Comparison of ENCODE assay signal across 24 cellular contexts in the genomic region with DNA sequence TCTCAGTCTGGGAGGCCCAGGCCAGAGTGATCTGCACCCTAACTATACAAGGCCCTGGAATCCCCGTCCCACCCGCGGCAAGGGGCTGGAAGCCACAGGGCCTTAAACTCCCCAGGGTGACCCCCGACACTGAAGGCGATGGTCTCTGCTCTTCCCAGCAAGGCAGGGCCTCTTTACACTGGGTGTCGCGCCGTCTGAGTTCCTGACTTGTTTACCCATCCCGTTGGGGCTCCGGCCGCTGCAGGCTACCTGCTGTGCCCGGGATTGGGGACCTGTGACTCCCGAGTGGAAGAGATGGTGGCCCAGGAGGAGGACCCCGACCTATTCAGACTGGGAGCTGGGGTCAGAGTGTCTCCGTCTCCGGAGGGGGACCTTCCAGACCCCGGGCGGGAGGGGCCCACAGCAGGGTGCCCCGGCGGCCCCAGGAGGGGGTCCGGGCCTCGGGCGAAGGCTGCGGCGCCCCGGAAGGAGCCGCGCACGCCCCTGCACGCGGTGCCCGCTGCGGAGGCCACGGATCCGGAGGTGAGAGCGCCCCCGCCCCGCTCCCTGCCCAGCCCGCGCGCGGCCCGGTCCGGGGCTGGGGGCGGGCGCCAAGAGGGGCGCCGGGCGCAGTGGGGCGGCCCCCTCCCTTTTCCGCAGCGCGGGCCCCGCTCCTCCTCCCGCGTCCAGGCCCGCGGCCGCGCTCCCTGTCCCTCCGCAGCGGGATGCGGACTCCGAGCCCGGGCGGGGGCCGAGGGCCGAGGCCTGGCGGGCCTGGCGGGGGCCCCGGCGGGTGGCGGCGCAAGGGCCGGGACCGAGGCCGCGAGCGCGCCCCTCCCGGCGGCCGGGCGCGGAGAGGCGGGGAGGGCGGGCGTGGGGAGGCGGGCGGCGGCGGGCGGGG. TPM values are rescaled to one million over a fixed set of nuclear protein-coding genes. Genes with fewer than 3 reads are reported as not detected.
DNase-seq lines count a peak whose midpoint lies in the region; ATAC-seq and TF ChIP-seq lines count a peak whose summit lies in the region.
"Had no signal": no experiment of that assay in that cellular context is flagged by ENCODE, and none has a peak within 500 bp of the region (broad histone marks: within the 10 kb centered on the region; RNA-seq: fewer than 3 reads in every experiment).

No MANE protein-coding gene starts in this region.

- WGBS in right cardiac atrium, result 7% methylated on average over 93 of the region's 93 CpGs

- H3K27me3 ChIP-seq in right cardiac atrium (ENCODE audit: control insufficient read depth, insufficient read depth), result no peaks in the 10 kb centered on the region
- H3K27me3 ChIP-seq in right atrium auricular region, result peaks cover 0 to 8% of the 10 kb centered on the region in 2 donors
- H3K27me3 ChIP-seq in dorsolateral prefrontal cortex, result peaks cover 0 to 39% (median 2%) of the 10 kb centered on the region in 45 donors
- H3K27me3 ChIP-seq: testis had no signal

- H3K9me3 ChIP-seq in right cardiac atrium (ENCODE audit: control insufficient read depth, low read length), result no peaks in the 10 kb centered on the region
- H3K9me3 ChIP-seq in right atrium auricular region, result no peaks in the 10 kb centered on the region
- H3K9me3 ChIP-seq: heart right ventricle, SJSA1, testis had no signal

- no peak for TF ChIP-seq CTCF in right atrium auricular region (IDR thresholded peaks at IDR 0.05)
- TF ChIP-seq CTCF in dorsolateral prefrontal cortex (IDR thresholded peaks at IDR 0.05 in 54 of 56, conservative IDR thresholded peaks at IDR 0.05 in 2 of 56; ENCODE audit: low read depth in 1 of 56, partially characterized antibody in 56 of 56), result no peak
- TF ChIP-seq CTCF in mesothelial cell of epicardium (IDR thresholded peaks at IDR 0.05; ENCODE audit: unreplicated experiment), result no peak

- peaks cover 80% of the 10 kb centered on the region for H3K27me3 Mint-ChIP-seq in mesothelial cell of epicardium (ENCODE audit: low read depth)

- no peaks in the 10 kb centered on the region for H3K9me3 Mint-ChIP-seq in mesothelial cell of epicardium
- H3K9me3 Mint-ChIP-seq: activated B cell treated with CpG ODN at 0.5 μM for 24 hours; activated naive CD4-positive, alpha-beta T cell treated with anti-CD3 and anti-CD28 coated beads, Interleukin-2, amount 50 U/mL, for 24 hours had no signal

- H3K27ac Mint-ChIP-seq in mesothelial cell of epicardium, result no peak overlapping the region
- H3K27ac Mint-ChIP-seq: activated B cell treated with CpG ODN at 0.5 μM for 24 hours; activated CD8-positive, alpha-beta T cell treated with anti-CD3 and anti-CD28 coated beads, Interleukin-2, amount 10 ng/mL, durations not matched to agents 7 days and 5 days; activated naive CD4-positive, alpha-beta T cell treated with anti-CD3 and anti-CD28 coated beads, Interleukin-2, amount 50 U/mL, for 24 hours; CD4-positive, CD25-positive, alpha-beta regulatory T cell had no signal

- H3K4me1 ChIP-seq in right cardiac atrium (ENCODE audit: control insufficient read depth, insufficient read depth, low read length) (no peaks in the 10 kb centered on the region), right atrium auricular region (no peaks in the 10 kb centered on the region)
- H3K4me1 ChIP-seq: heart right ventricle, SJSA1 had no signal

- peak overlapping the region; percentile 60 for H3K4me3 Mint-ChIP-seq in mesothelial cell of epicardium
- H3K4me3 Mint-ChIP-seq: activated B cell treated with CpG ODN at 0.5 μM for 24 hours; activated CD8-positive, alpha-beta T cell treated with anti-CD3 and anti-CD28 coated beads, Interleukin-2, amount 10 ng/mL, durations not matched to agents 7 days and 5 days; activated naive CD4-positive, alpha-beta T cell treated with anti-CD3 and anti-CD28 coated beads, Interleukin-2, amount 50 U/mL, for 24 hours; CD4-positive, CD25-positive, alpha-beta regulatory T cell had no signal

- H3K4me1 Mint-ChIP-seq in mesothelial cell of epicardium, result peaks cover 2% of the 10 kb centered on the region
- H3K4me1 Mint-ChIP-seq: activated B cell treated with CpG ODN at 0.5 μM for 24 hours had no signal

- no peak overlapping the region for H3K27ac ChIP-seq in right cardiac atrium (ENCODE audit: low read length)
- H3K27ac ChIP-seq in right atrium auricular region, result no peak overlapping the region
- peak overlapping the region in 38 of 59 donors; percentile 8 to 89 (median 59) for H3K27ac ChIP-seq in dorsolateral prefrontal cortex
- H3K27ac ChIP-seq: heart right ventricle, SJSA1, testis had no signal

- H3K36me3 ChIP-seq in right atrium auricular region, result no peaks in the 10 kb centered on the region
- H3K36me3 ChIP-seq: heart right ventricle, SJSA1 had no signal

- no peaks in the 10 kb centered on the region for H3K36me3 Mint-ChIP-seq in mesothelial cell of epicardium
- H3K36me3 Mint-ChIP-seq: activated naive CD4-positive, alpha-beta T cell treated with anti-CD3 and anti-CD28 coated beads, Interleukin-2, amount 50 U/mL, for 24 hours; CD4-positive, CD25-positive, alpha-beta regulatory T cell had no signal

- peak in 1 of 3 donors; percentile 36 for DNase-seq in right cardiac atrium
- DNase-seq in right atrium auricular region (ENCODE audit: low spot score), result no peak
- no peak for DNase-seq in dorsolateral prefrontal cortex
- DNase-seq in mesothelial cell of epicardium (ENCODE audit: low spot score in 2 of 2, unreplicated experiment in 2 of 2), result no peak
- no peak for DNase-seq in NCI-H2227 (lab: John Stamatoyannopoulos, UW; ENCODE audit: unreplicated experiment)
- DNase-seq in KG1 (lab: John Stamatoyannopoulos, UW), result no peak
- DNase-seq: activated B cell treated with CpG ODN at 0.5 μM for 24 hours; activated CD8-positive, alpha-beta T cell treated with anti-CD3 and anti-CD28 coated beads, Interleukin-2, amount 10 ng/mL, durations not matched to agents 7 days and 5 days; activated T-cell treated with anti-CD3 and anti-CD28 coated beads, Interleukin-2, amount 50 U/mL, for 48 hours; CD4-positive, CD25-positive, alpha-beta regulatory T cell; DND-41; heart right ventricle; Kasumi-1; midbrain; NCI-H1105; NCI-H82; testis had no signal

- intact Hi-C loops in right cardiac atrium (cut with DNase I) (no loop called here), dorsolateral prefrontal cortex (cut with DNase I) (loop anchor here in 1 of 2 donors (10.0 kb wide), 1 partner anchor 414 kb away; no protein-coding TSS in a partner anchor)

- ATAC-seq in right cardiac atrium (no peak), GM18867 (IDR thresholded peaks at IDR 0.05; ENCODE audit: unreplicated experiment) (no peak)
- no peak for ATAC-seq in activated CD4-positive, CD25-positive, alpha-beta regulatory T cell treated with anti-CD3 and anti-CD28 coated beads, Interleukin-2, amount 50 U/mL, for 24 hours
- ATAC-seq: activated CD8-positive, alpha-beta T cell treated with anti-CD3 and anti-CD28 coated beads, Interleukin-2, amount 10 ng/mL, durations not matched to agents 7 days and 5 days; heart right ventricle had no signal

- peak overlapping the region; percentile 52 for H3K4me3 ChIP-seq in right cardiac atrium (ENCODE audit: low read length)
- no peak overlapping the region for H3K4me3 ChIP-seq in right atrium auricular region
- H3K4me3 ChIP-seq in dorsolateral prefrontal cortex, result peak overlapping the region in 34 of 59 donors; percentile 3 to 69 (median 40)
- H3K4me3 ChIP-seq: SJSA1 had no signal

RNA-seq across cellular contexts. Expression of gene MPPED1, which starts 0.5 kb away (rescaled TPM):
- under 1 TPM in 1 of 4 donors, not detected in 3; 0.38 TPM for total RNA-seq in right cardiac atrium
- 0.05 TPM for polyA plus RNA-seq in right cardiac atrium
- not detected for total RNA-seq in right atrium auricular region
- total RNA-seq in dorsolateral prefrontal cortex, result 100 to 1,000 TPM in 57 of 120 experiments, 10 to 100 TPM in 63; 27.7 to 144 (median 99.1) TPM
- total RNA-seq in mesothelial cell of epicardium, result 0.76 to 1.2 TPM (median 0.86 TPM) in 3 replicates
- total RNA-seq: activated B cell treated with CpG ODN at 0.5 μM for 24 hours; activated CD8-positive, alpha-beta T cell treated with anti-CD3 and anti-CD28 coated beads, Interleukin-2, amount 10 ng/mL, durations not matched to agents 7 days and 5 days; CD4-positive, CD25-positive, alpha-beta regulatory T cell; heart right ventricle; HT-29; renal cortical epithelial cell; SJSA1; T-helper 2 cell treated with Interferon-gamma antibody and Interleukin-4, amounts not matched to agents 100 ng/mL and 5 ng/mL, for 36 hours had no signal
- polyA plus RNA-seq: CD4-positive, CD25-positive, alpha-beta regulatory T cell had no signal

Comparison
In these comparisons a context has a peak if more than half of its experiments do, and no peak if none do; other contexts are left out.
1. H3K4me3 ChIP-seq: peak in right cardiac atrium (single experiment) and dorsolateral prefrontal cortex (34 of 59); none in right atrium auricular region (0 of 2).
2. H3K27ac ChIP-seq: peak in dorsolateral prefrontal cortex (38 of 59); none in right cardiac atrium (single experiment) and right atrium auricular region (0 of 2).
3. RNA of gene MPPED1, which starts 0.5 kb away (total RNA-seq): 27.7 to 144 TPM in dorsolateral prefrontal cortex; 0.76 to 1.2 TPM in mesothelial cell of epicardium, 0.38 TPM in right cardiac atrium and not detected in right atrium auricular region; every median in the first group is over 10 times any median in the second.